ENCODE assay signal across 15 cellular contexts in genomic region chr13:27168086-27168485, GRCh38. TPM values are rescaled to one million over a fixed set of nuclear protein-coding genes. Genes with fewer than 3 reads are reported as not detected.
DNase-seq lines count a peak whose midpoint lies in the region; ATAC-seq and TF ChIP-seq lines count a peak whose summit lies in the region.
"Had no signal": no experiment of that assay in that cellular context is flagged by ENCODE, and none has a peak within 500 bp of the region (broad histone marks: within the 10 kb centered on the region; RNA-seq: fewer than 3 reads in every experiment).

No MANE protein-coding gene starts in this region.

- peaks cover 66% of the 10 kb centered on the region for H3K4me1 ChIP-seq in muscle layer of colon (ENCODE audit: insufficient read depth, low read length)
- peaks cover 0 to 71% (median 27%) of the 10 kb centered on the region in 4 donors for H3K4me1 ChIP-seq in tibial nerve

- DNase-seq in stimulated activated naive CD8-positive, alpha-beta T cell treated with anti-CD3 and anti-CD28 coated beads, Interleukin-15, Interleukin-2, amounts not matched to agents 100 U/mL and 50 U/mL, for 24 hours = no peak
- no peak for DNase-seq in activated B cell treated with CpG ODN at 0.5 μM for 24 hours
- DNase-seq in NCI-H526 treated with DMSO at 0.1 percent for 48 hours (lab: John Stamatoyannopoulos, UW) = no peak
- no peak for DNase-seq in tibial nerve (ENCODE audit: low spot score in 2 of 2)
- DNase-seq: activated CD8-positive, alpha-beta memory T cell treated with anti-CD3 and anti-CD28 coated beads, Interleukin-2, amount 50 U/mL, for 48 hours; colonic mucosa; H7; hypothalamus; nucleus accumbens had no signal

- no peaks in the 10 kb centered on the region for H3K27me3 Mint-ChIP-seq in stimulated activated naive CD8-positive, alpha-beta T cell treated with anti-CD3 and anti-CD28 coated beads, Interleukin-15, Interleukin-2, amounts not matched to agents 100 ng/mL and 50 ng/mL, for 24 hours
- H3K27me3 Mint-ChIP-seq in activated B cell treated with CpG ODN at 0.5 μM for 24 hours = no peaks in the 10 kb centered on the region

- no peak for TF ChIP-seq EP300 in tibial nerve (IDR thresholded peaks at IDR 0.05)

- CTCF ChIA-PET in activated B cell treated with CpG ODN at 0.5 μM for 24 hours (lab: Charles Lee) = no interaction called here

- H3K36me3 ChIP-seq in muscle layer of colon (ENCODE audit: insufficient read depth, low read length) (no peaks in the 10 kb centered on the region), tibial nerve (no peaks in the 10 kb centered on the region)
- H3K36me3 ChIP-seq: colonic mucosa, SJSA1 had no signal

- H3K27me3 ChIP-seq in muscle layer of colon (ENCODE audit: control insufficient read depth in 1 of 2, insufficient read depth in 2 of 2, low read length in 2 of 2) (no peaks in the 10 kb centered on the region), tibial nerve (no peaks in the 10 kb centered on the region)
- H3K27me3 ChIP-seq: colonic mucosa, SJSA1 had no signal

- H3K9ac ChIP-seq in muscle layer of colon (ENCODE audit: low read length) = peak overlapping the region; percentile 1

- WGBS in tibial nerve, 2 donors = 43 to 44% methylated on average over 6 of the region's 6 CpGs

- peak overlapping the region; percentile 59 for H3K4me3 Mint-ChIP-seq in stimulated activated naive CD8-positive, alpha-beta T cell treated with anti-CD3 and anti-CD28 coated beads, Interleukin-15, Interleukin-2, amounts not matched to agents 100 ng/mL and 50 ng/mL, for 24 hours
- H3K4me3 Mint-ChIP-seq in activated B cell treated with CpG ODN at 0.5 μM for 24 hours = peak overlapping the region; percentile 46

- POLR2A ChIA-PET in activated B cell treated with CpG ODN at 0.5 μM for 24 hours (lab: Charles Lee) = interaction anchor here (0.9 to 2.9 kb wide), 2 partner anchors 20 kb away, joined by 3 to 39 read pairs; no protein-coding TSS in a partner anchor

- H3K27ac ChIP-seq in muscle layer of colon (ENCODE audit: low read depth, low read length) (peak overlapping the region; percentile 65), tibial nerve (no peak overlapping the region)
- H3K27ac ChIP-seq: C4-2B, colonic mucosa, SJSA1 had no signal

- intact Hi-C loops in activated B cell treated with CpG ODN at 0.5 μM for 24 hours (cut with micrococcal nuclease) = loop anchor here (1.0 kb wide), 1 partner anchor 9 kb away; no protein-coding TSS in a partner anchor

- H3K4me1 Mint-ChIP-seq in stimulated activated naive CD8-positive, alpha-beta T cell treated with anti-CD3 and anti-CD28 coated beads, Interleukin-15, Interleukin-2, amounts not matched to agents 100 ng/mL and 50 ng/mL, for 24 hours (ENCODE audit: low read depth) = peaks cover 78% of the 10 kb centered on the region
- H3K4me1 Mint-ChIP-seq in activated B cell treated with CpG ODN at 0.5 μM for 24 hours = peaks cover 71% of the 10 kb centered on the region

- no peaks in the 10 kb centered on the region for H3K9me3 Mint-ChIP-seq in stimulated activated naive CD8-positive, alpha-beta T cell treated with anti-CD3 and anti-CD28 coated beads, Interleukin-15, Interleukin-2, amounts not matched to agents 100 ng/mL and 50 ng/mL, for 24 hours
- no peaks in the 10 kb centered on the region for H3K9me3 Mint-ChIP-seq in activated B cell treated with CpG ODN at 0.5 μM for 24 hours

- H3K9me3 ChIP-seq in muscle layer of colon (ENCODE audit: low read length) = no peaks in the 10 kb centered on the region
- H3K9me3 ChIP-seq in tibial nerve = no peaks in the 10 kb centered on the region
- H3K9me3 ChIP-seq: colonic mucosa, SJSA1 had no signal

- ATAC-seq in stimulated activated naive CD8-positive, alpha-beta T cell treated with anti-CD3 and anti-CD28 coated beads, Interleukin-15, Interleukin-2, amounts not matched to agents 100 U/mL and 50 U/mL, for 24 hours = no peak
- ATAC-seq in activated B cell treated with CpG ODN at 0.5 μM for 24 hours (ENCODE audit: low read depth) (no peak), HG02588 (IDR thresholded peaks at IDR 0.05; ENCODE audit: unreplicated experiment) (no peak), GM21390 (IDR thresholded peaks at IDR 0.05; ENCODE audit: unreplicated experiment) (no peak)

- TF ChIP-seq POLR2A in tibial nerve (IDR thresholded peaks at IDR 0.05) = no peak

- H3K27ac Mint-ChIP-seq in stimulated activated naive CD8-positive, alpha-beta T cell treated with anti-CD3 and anti-CD28 coated beads, Interleukin-15, Interleukin-2, amounts not matched to agents 100 ng/mL and 50 ng/mL, for 24 hours = peak overlapping the region; percentile 60
- H3K27ac Mint-ChIP-seq in activated B cell treated with CpG ODN at 0.5 μM for 24 hours = peak overlapping the region; percentile 99

- no peak for TF ChIP-seq CTCF in activated B cell treated with CpG ODN at 0.5 μM for 24 hours (IDR thresholded peaks at IDR 0.05)
- TF ChIP-seq CTCF in tibial nerve (IDR thresholded peaks at IDR 0.05) = no peak

- H3K36me3 Mint-ChIP-seq in stimulated activated naive CD8-positive, alpha-beta T cell treated with anti-CD3 and anti-CD28 coated beads, Interleukin-15, Interleukin-2, amounts not matched to agents 100 ng/mL and 50 ng/mL, for 24 hours (ENCODE audit: low read depth) = peaks cover 7% of the 10 kb centered on the region
- H3K36me3 Mint-ChIP-seq in activated B cell treated with CpG ODN at 0.5 μM for 24 hours (ENCODE audit: low read depth) = peaks cover 11% of the 10 kb centered on the region

- H3K4me3 ChIP-seq in muscle layer of colon (ENCODE audit: low read depth in 1 of 2, low read length in 2 of 2) (no peak overlapping the region), tibial nerve (no peak overlapping the region)
- H3K4me3 ChIP-seq: colonic mucosa, SJSA1 had no signal

RNA-seq across cellular contexts. Expression of gene USP12, which starts 3.5 kb away (rescaled TPM):
- total RNA-seq in activated B cell treated with CpG ODN at 0.5 μM for 24 hours (52.0 and 58.8 TPM in 2 replicates), tibial nerve (10 to 100 TPM; 16.9 to 26.7 (median 22.6) TPM)
